1 cellular context compared by ENCODE assay signal in the genomic region with DNA sequence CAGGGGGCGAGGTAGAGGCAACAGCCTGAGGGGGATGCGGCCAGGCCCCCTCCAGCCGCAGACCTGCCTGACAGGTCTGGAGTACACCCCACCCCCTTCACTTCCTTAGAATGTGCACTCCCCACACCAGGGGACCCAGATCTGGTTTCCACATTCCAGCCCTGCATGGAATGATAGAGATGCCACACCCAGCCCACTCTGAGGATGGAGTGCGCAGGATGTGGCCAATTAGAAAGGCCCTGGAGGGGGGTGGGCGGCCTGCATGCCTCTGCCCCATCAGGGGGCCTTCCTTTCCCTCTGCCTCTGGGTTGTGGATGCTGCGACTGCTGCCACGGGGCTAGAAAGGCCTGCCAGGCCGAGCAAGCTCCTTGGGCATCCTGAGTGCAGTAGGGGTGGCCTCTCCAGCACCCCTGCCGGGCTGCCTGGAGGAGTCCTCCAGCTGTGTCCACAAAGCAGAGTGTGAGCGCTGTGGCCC.
TF ChIP-seq lines count a peak whose summit lies in the region.

No MANE protein-coding gene starts in this region.

TF ChIP-seq in H1, 55 proteins besides CTCF, POLR2A, EP300 and RAD21:
- TF ChIP-seq CBX8 (IDR thresholded peaks at IDR 0.05; ENCODE audit: borderline replicate concordance, low read depth, low read length) = no peak
- no peak for TF ChIP-seq JUND (IDR thresholded peaks at IDR 0.05; ENCODE audit: low read length)
- TF ChIP-seq ZNF274 (IDR thresholded peaks at IDR 0.05; ENCODE audit: borderline replicate concordance, extremely low read depth, low read length) = no peak
- no peak for TF ChIP-seq KDM5A (IDR thresholded peaks at IDR 0.05; ENCODE audit: low read length)
- TF ChIP-seq CREB1 (IDR thresholded peaks at IDR 0.05) = peak; percentile 4; the same call in 1 of the 2 replicates
- no peak for TF ChIP-seq RFX5 (IDR thresholded peaks at IDR 0.05; ENCODE audit: borderline replicate concordance, low read depth, low read length)
- TF ChIP-seq ASH2L (IDR thresholded peaks at IDR 0.05; ENCODE audit: low read length) = peak; percentile 48
- peak; percentile 92 for TF ChIP-seq SP1 (IDR thresholded peaks at IDR 0.05; ENCODE audit: low read depth, low read length)
- TF ChIP-seq GABPA (IDR thresholded peaks at IDR 0.05; ENCODE audit: borderline replicate concordance, insufficient read depth, low read length) = no peak
- TF ChIP-seq EZH2 (IDR thresholded peaks at IDR 0.05; ENCODE audit: low read depth, low read length, severe bottlenecking) = no peak
- no peak for TF ChIP-seq TAF7 (optimal IDR thresholded peaks at IDR 0.05; ENCODE audit: borderline replicate concordance, low read depth, low read length)
- 0 out of 2 replicates have a peak, but pooled peaks have one; percentile 62 for TF ChIP-seq TCF12 (IDR thresholded peaks at IDR 0.05; ENCODE audit: low read depth, low read length)
- peak; percentile 71 for TF ChIP-seq EGR1 (IDR thresholded peaks at IDR 0.05; ENCODE audit: borderline replicate concordance, low read depth, low read length)
- TF ChIP-seq SP4 (IDR thresholded peaks at IDR 0.05; ENCODE audit: low read length) = 0 out of 2 replicates have a peak, but pooled peaks have one; percentile 48
- no peak for TF ChIP-seq CHD2 (IDR thresholded peaks at IDR 0.05; ENCODE audit: low read length)
- TF ChIP-seq SAP30 (IDR thresholded peaks at IDR 0.05; ENCODE audit: insufficient read depth, insufficient replicate concordance, low read length) = no peak
- TF ChIP-seq GTF2F1 (IDR thresholded peaks at IDR 0.05; ENCODE audit: borderline replicate concordance, low read depth, low read length) = no peak
- no peak for TF ChIP-seq PHF8 (conservative IDR thresholded peaks at IDR 0.05; ENCODE audit: low read depth, low read length)
- no peak for TF ChIP-seq FOSL1 (IDR thresholded peaks at IDR 0.05; ENCODE audit: insufficient read depth, low read depth, low read length)
- TF ChIP-seq, protein P1, sequence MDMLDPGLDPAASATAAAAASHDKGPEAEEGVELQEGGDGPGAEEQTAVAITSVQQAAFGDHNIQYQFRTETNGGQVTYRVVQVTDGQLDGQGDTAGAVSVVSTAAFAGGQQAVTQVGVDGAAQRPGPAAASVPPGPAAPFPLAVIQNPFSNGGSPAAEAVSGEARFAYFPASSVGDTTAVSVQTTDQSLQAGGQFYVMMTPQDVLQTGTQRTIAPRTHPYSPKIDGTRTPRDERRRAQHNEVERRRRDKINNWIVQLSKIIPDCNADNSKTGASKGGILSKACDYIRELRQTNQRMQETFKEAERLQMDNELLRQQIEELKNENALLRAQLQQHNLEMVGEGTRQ (IDR thresholded peaks at IDR 0.05; ENCODE audit: low read length) = no peak
- TF ChIP-seq SIX5 (IDR thresholded peaks at IDR 0.05; ENCODE audit: low read depth, low read length) = no peak
- 0 out of 2 replicates have a peak, but pooled peaks have one; percentile 25 for TF ChIP-seq TAF1 (IDR thresholded peaks at IDR 0.05; ENCODE audit: low read depth, low read length)
- TF ChIP-seq SRF (IDR thresholded peaks at IDR 0.05; ENCODE audit: low read depth, low read length) = no peak
- TF ChIP-seq RNF2 (IDR thresholded peaks at IDR 0.05; ENCODE audit: borderline replicate concordance, low read depth, low read length, missing control alignments, poor library complexity, severe bottlenecking) = no peak
- TF ChIP-seq, protein P2, sequence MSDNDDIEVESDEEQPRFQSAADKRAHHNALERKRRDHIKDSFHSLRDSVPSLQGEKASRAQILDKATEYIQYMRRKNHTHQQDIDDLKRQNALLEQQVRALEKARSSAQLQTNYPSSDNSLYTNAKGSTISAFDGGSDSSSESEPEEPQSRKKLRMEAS (IDR thresholded peaks at IDR 0.05) = 0 out of 2 replicates have a peak, but pooled peaks have one; percentile 36
- TF ChIP-seq BCL11A (IDR thresholded peaks at IDR 0.05; ENCODE audit: low read depth in 2 of 2, low read length in 2 of 2) = no peak
- no peak for TF ChIP-seq SP2 (IDR thresholded peaks at IDR 0.05; ENCODE audit: low read length)
- TF ChIP-seq YY1 (IDR thresholded peaks at IDR 0.05; ENCODE audit: low read depth, low read length) = no peak; the same call in 1 of the 2 replicates
- TF ChIP-seq, protein P3, sequence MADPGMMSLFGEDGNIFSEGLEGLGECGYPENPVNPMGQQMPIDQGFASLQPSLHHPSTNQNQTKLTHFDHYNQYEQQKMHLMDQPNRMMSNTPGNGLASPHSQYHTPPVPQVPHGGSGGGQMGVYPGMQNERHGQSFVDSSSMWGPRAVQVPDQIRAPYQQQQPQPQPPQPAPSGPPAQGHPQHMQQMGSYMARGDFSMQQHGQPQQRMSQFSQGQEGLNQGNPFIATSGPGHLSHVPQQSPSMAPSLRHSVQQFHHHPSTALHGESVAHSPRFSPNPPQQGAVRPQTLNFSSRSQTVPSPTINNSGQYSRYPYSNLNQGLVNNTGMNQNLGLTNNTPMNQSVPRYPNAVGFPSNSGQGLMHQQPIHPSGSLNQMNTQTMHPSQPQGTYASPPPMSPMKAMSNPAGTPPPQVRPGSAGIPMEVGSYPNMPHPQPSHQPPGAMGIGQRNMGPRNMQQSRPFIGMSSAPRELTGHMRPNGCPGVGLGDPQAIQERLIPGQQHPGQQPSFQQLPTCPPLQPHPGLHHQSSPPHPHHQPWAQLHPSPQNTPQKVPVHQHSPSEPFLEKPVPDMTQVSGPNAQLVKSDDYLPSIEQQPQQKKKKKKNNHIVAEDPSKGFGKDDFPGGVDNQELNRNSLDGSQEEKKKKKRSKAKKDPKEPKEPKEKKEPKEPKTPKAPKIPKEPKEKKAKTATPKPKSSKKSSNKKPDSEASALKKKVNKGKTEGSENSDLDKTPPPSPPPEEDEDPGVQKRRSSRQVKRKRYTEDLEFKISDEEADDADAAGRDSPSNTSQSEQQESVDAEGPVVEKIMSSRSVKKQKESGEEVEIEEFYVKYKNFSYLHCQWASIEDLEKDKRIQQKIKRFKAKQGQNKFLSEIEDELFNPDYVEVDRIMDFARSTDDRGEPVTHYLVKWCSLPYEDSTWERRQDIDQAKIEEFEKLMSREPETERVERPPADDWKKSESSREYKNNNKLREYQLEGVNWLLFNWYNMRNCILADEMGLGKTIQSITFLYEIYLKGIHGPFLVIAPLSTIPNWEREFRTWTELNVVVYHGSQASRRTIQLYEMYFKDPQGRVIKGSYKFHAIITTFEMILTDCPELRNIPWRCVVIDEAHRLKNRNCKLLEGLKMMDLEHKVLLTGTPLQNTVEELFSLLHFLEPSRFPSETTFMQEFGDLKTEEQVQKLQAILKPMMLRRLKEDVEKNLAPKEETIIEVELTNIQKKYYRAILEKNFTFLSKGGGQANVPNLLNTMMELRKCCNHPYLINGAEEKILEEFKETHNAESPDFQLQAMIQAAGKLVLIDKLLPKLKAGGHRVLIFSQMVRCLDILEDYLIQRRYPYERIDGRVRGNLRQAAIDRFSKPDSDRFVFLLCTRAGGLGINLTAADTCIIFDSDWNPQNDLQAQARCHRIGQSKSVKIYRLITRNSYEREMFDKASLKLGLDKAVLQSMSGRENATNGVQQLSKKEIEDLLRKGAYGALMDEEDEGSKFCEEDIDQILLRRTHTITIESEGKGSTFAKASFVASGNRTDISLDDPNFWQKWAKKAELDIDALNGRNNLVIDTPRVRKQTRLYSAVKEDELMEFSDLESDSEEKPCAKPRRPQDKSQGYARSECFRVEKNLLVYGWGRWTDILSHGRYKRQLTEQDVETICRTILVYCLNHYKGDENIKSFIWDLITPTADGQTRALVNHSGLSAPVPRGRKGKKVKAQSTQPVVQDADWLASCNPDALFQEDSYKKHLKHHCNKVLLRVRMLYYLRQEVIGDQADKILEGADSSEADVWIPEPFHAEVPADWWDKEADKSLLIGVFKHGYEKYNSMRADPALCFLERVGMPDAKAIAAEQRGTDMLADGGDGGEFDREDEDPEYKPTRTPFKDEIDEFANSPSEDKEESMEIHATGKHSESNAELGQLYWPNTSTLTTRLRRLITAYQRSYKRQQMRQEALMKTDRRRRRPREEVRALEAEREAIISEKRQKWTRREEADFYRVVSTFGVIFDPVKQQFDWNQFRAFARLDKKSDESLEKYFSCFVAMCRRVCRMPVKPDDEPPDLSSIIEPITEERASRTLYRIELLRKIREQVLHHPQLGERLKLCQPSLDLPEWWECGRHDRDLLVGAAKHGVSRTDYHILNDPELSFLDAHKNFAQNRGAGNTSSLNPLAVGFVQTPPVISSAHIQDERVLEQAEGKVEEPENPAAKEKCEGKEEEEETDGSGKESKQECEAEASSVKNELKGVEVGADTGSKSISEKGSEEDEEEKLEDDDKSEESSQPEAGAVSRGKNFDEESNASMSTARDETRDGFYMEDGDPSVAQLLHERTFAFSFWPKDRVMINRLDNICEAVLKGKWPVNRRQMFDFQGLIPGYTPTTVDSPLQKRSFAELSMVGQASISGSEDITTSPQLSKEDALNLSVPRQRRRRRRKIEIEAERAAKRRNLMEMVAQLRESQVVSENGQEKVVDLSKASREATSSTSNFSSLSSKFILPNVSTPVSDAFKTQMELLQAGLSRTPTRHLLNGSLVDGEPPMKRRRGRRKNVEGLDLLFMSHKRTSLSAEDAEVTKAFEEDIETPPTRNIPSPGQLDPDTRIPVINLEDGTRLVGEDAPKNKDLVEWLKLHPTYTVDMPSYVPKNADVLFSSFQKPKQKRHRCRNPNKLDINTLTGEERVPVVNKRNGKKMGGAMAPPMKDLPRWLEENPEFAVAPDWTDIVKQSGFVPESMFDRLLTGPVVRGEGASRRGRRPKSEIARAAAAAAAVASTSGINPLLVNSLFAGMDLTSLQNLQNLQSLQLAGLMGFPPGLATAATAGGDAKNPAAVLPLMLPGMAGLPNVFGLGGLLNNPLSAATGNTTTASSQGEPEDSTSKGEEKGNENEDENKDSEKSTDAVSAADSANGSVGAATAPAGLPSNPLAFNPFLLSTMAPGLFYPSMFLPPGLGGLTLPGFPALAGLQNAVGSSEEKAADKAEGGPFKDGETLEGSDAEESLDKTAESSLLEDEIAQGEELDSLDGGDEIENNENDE (IDR thresholded peaks at IDR 0.05; ENCODE audit: insufficient replicate concordance, low read length) = no peak
- TF ChIP-seq CTBP2 (IDR thresholded peaks at IDR 0.05; ENCODE audit: borderline replicate concordance, insufficient read depth, insufficient read length, low read length) = peak; percentile 98
- TF ChIP-seq NANOG (IDR thresholded peaks at IDR 0.05; ENCODE audit: insufficient read depth, low read depth, low read length, poor library complexity, severe bottlenecking) = peak; percentile 48
- TF ChIP-seq TEAD4 (IDR thresholded peaks at IDR 0.05; ENCODE audit: low read depth, low read length) = peak; percentile 99
- TF ChIP-seq NRF1 (IDR thresholded peaks at IDR 0.05; ENCODE audit: low read depth, low read length) = 0 out of 2 replicates have a peak, but pooled peaks have one; percentile 1
- TF ChIP-seq, protein P4, sequence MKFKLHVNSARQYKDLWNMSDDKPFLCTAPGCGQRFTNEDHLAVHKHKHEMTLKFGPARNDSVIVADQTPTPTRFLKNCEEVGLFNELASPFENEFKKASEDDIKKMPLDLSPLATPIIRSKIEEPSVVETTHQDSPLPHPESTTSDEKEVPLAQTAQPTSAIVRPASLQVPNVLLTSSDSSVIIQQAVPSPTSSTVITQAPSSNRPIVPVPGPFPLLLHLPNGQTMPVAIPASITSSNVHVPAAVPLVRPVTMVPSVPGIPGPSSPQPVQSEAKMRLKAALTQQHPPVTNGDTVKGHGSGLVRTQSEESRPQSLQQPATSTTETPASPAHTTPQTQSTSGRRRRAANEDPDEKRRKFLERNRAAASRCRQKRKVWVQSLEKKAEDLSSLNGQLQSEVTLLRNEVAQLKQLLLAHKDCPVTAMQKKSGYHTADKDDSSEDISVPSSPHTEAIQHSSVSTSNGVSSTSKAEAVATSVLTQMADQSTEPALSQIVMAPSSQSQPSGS (IDR thresholded peaks at IDR 0.05; ENCODE audit: low read length) = peak; percentile 67; the same call in 1 of the 2 replicates
- no peak for TF ChIP-seq CHD1 (IDR thresholded peaks at IDR 0.05; ENCODE audit: low read depth, low read length)
- TF ChIP-seq BRCA1 (IDR thresholded peaks at IDR 0.05; ENCODE audit: low read depth, low read length) = no peak
- no peak for TF ChIP-seq KDM4A (IDR thresholded peaks at IDR 0.05; ENCODE audit: low read depth, low read length, severe bottlenecking)
- TF ChIP-seq CBX5 (IDR thresholded peaks at IDR 0.05; ENCODE audit: low read depth, low read length) = no peak
- no peak for TF ChIP-seq RXRA (IDR thresholded peaks at IDR 0.05; ENCODE audit: insufficient read depth, low read depth, low read length)
- TF ChIP-seq, protein P5, sequence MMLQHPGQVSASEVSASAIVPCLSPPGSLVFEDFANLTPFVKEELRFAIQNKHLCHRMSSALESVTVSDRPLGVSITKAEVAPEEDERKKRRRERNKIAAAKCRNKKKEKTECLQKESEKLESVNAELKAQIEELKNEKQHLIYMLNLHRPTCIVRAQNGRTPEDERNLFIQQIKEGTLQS (IDR thresholded peaks at IDR 0.05; ENCODE audit: insufficient read depth, low read depth, low read length) = no peak
- TF ChIP-seq BACH1 (IDR thresholded peaks at IDR 0.05; ENCODE audit: low read length) = peak; percentile 23; the same call in 1 of the 2 replicates
- TF ChIP-seq, protein P6, sequence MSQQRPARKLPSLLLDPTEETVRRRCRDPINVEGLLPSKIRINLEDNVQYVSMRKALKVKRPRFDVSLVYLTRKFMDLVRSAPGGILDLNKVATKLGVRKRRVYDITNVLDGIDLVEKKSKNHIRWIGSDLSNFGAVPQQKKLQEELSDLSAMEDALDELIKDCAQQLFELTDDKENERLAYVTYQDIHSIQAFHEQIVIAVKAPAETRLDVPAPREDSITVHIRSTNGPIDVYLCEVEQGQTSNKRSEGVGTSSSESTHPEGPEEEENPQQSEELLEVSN (IDR thresholded peaks at IDR 0.05) = no peak
- TF ChIP-seq CEBPB (IDR thresholded peaks at IDR 0.05; ENCODE audit: low read depth, low read length) = no peak
- peak; percentile 90 to 98 for TF ChIP-seq HDAC2 (IDR thresholded peaks at IDR 0.05; ENCODE audit: borderline replicate concordance in 1 of 2, low read depth in 2 of 2, low read length in 2 of 2)
- TF ChIP-seq SIRT6 (IDR thresholded peaks at IDR 0.05; ENCODE audit: low read length) = no peak
- no peak for TF ChIP-seq HDAC6 (IDR thresholded peaks at IDR 0.05; ENCODE audit: low read depth, low read length)
- no peak for TF ChIP-seq JUN (IDR thresholded peaks at IDR 0.05; ENCODE audit: low read depth, low read length)
- no peak for TF ChIP-seq RBBP5 (IDR thresholded peaks at IDR 0.05; ENCODE audit: borderline replicate concordance, low read depth, low read length)
- TF ChIP-seq MAFK (IDR thresholded peaks at IDR 0.05; ENCODE audit: low read depth, low read length) = no peak
- TF ChIP-seq KDM1A (IDR thresholded peaks at IDR 0.05; ENCODE audit: borderline replicate concordance, low read length) = peak; percentile 75; the same call in 1 of the 2 replicates
- no peak for TF ChIP-seq POLR2AphosphoS5 (IDR thresholded peaks at IDR 0.05; ENCODE audit: low read depth, low read length)
- 0 out of 2 replicates have a peak, but pooled peaks have one; percentile 6 for TF ChIP-seq TBP (IDR thresholded peaks at IDR 0.05; ENCODE audit: low read depth, low read length)
- TF ChIP-seq POU5F1 (IDR thresholded peaks at IDR 0.05; ENCODE audit: low read depth, low read length) = no peak
- peak; percentile 77 to 94; a peak in 3 of 4 replicates for TF ChIP-seq SIN3A (conservative IDR thresholded peaks at IDR 0.05 in 1 of 2, IDR thresholded peaks at IDR 0.05 in 1 of 2; ENCODE audit: low read depth in 1 of 2, low read length in 2 of 2)
- no peak for TF ChIP-seq SUZ12 (IDR thresholded peaks at IDR 0.05; ENCODE audit: low read length)
